Comparison of ENCODE assay signal across 23 cellular contexts in the genomic region with DNA sequence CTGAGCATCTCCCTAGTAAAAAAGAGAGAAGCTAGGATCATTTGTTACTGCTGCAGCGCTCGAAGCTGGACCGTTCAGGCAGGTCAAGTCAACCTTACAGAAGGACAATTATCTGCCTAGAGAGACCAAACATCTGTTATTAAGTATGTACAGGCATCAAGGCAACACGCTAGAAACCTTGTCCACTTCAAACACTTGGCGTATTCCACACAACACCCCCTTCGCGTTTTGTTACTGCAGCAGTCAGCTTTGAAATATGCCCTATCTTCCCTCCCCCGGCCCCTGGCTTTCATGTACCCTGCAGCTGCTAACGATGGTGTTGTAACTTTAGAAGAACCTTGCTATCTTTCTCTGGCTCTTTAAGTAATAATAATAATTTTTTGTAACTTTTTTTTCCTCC.
"Had no signal": no experiment of that assay in that cellular context is flagged by ENCODE, and none has a peak within 500 bp of the region (broad histone marks: within the 10 kb centered on the region; RNA-seq: fewer than 3 reads in every experiment).

No MANE protein-coding gene starts in this region.

- H3K27me3 ChIP-seq: cardiac muscle cell, heart left ventricle had no signal

- H3K27ac ChIP-seq: cardiac muscle cell, heart left ventricle, lower lobe of right lung, pancreas, skin epidermis, stomach, thoracic aorta, transverse colon had no signal

- ATAC-seq: heart left ventricle; left lobe of liver; lower lobe of right lung; natural killer cell treated with Interleukin-12 subunit alpha and Interleukin-12 subunit beta and Interleukin-15 and Interleukin-18, amount 100 ng/mL, for 72 hours; pancreas; sciatic nerve had no signal

- H3K36me3 Mint-ChIP-seq: memory B cell; natural killer cell treated with Interleukin-12 subunit alpha and Interleukin-12 subunit beta and Interleukin-15 and Interleukin-18, amount 100 ng/mL, for 72 hours had no signal

- H3K4me3 Mint-ChIP-seq: memory B cell; natural killer cell treated with Interleukin-12 subunit alpha and Interleukin-12 subunit beta and Interleukin-15 and Interleukin-18, amount 100 ng/mL, for 72 hours had no signal

- H3K4me1 Mint-ChIP-seq: memory B cell had no signal

- H3K36me3 ChIP-seq: cardiac muscle cell, heart left ventricle, lower lobe of right lung, pancreas, stomach, thoracic aorta, transverse colon had no signal

- H3K4me3 ChIP-seq: cardiac muscle cell, heart left ventricle, lower lobe of right lung, pancreas, skin epidermis, stomach, thoracic aorta, transverse colon had no signal

- DNase-seq: cerebellar nuclear complex; dermis blood vessel endothelial cell; erythroblast; foreskin melanocyte; heart left ventricle; hippocampal formation; kidney glomerular epithelial cell; lower lobe of right lung; pancreas; stimulated activated CD4-positive, alpha-beta T cell treated with anti-CD3 and anti-CD28 coated beads, Interleukin-2, amount 100 ng/mL, for 24 hours; stimulated activated CD4-positive, alpha-beta T cell treated with anti-CD3 and anti-CD28 coated beads, Interleukin-4, amount 100 ng/mL, for 4 hours; stimulated activated naive CD4-positive, alpha-beta T cell; stomach; substantia nigra; transverse colon had no signal

- H3K27me3 Mint-ChIP-seq: memory B cell; natural killer cell treated with Interleukin-12 subunit alpha and Interleukin-12 subunit beta and Interleukin-15 and Interleukin-18, amount 100 ng/mL, for 72 hours had no signal

- H3K9me3 ChIP-seq: lower lobe of right lung, pancreas, thoracic aorta, transverse colon had no signal

- H3K4me1 ChIP-seq: heart left ventricle had no signal

- H3K27ac Mint-ChIP-seq: memory B cell; natural killer cell treated with Interleukin-12 subunit alpha and Interleukin-12 subunit beta and Interleukin-15 and Interleukin-18, amount 100 ng/mL, for 72 hours; progenitor cell of endocrine pancreas had no signal
